9 cellular contexts compared by ENCODE assay signal in the genomic region with DNA sequence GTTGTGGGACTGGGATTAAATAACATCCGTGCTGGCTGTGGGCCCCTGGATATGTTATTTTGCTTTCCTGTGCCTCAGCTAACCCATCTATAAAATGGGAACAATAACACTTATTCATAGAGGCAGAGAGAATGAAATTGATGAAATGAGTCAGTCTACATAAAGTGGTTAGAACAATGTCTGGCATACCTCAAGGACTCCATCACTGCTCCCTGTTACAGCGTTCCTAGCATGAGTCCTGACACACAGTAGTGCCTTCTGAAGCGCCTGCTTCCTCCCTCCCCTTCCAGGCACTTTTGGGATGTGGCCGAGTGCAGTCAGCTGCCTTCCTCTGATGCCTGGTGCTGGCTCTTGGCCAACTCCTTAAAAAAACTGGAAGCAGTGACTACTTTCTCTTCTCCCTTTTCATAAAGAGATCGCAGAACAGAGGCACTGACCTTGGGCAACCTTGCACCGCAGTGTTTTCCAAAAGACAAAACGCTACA.
DNase-seq lines count a peak whose midpoint lies in the region; ATAC-seq, FAIRE-seq and TF ChIP-seq lines count a peak whose summit lies in the region.
"Had no signal": no experiment of that assay in that cellular context is flagged by ENCODE, and none has a peak within 500 bp of the region (broad histone marks: within the 10 kb centered on the region; RNA-seq: fewer than 3 reads in every experiment).

No MANE protein-coding gene starts in this region.

- no peak overlapping the region for H3K27ac ChIP-seq in fibroblast of lung (ENCODE audit: insufficient read depth, low read length)

- ATAC-seq in HG03442 (IDR thresholded peaks at IDR 0.05; ENCODE audit: unreplicated experiment), result no peak

- peaks cover 12% of the 10 kb centered on the region for H3K4me1 ChIP-seq in fibroblast of lung (ENCODE audit: control insufficient read depth, extremely low read depth, insufficient read depth, low read length)

- TF ChIP-seq POLR2A in GM12892 (IDR thresholded peaks at IDR 0.05; ENCODE audit: low read depth, low read length), result no peak

- H3K27me3 ChIP-seq in fibroblast of lung (ENCODE audit: control insufficient read depth, insufficient read depth, low read length), result no peaks in the 10 kb centered on the region

- H2AFZ ChIP-seq in fibroblast of lung (ENCODE audit: low read length), result no peak overlapping the region

- CTCF ChIA-PET in GM10248 (lab: Yijun Ruan, JAX), result interaction anchor here (1.0 kb wide), 1 partner anchor 167 kb away, joined by 3 read pairs; no protein-coding TSS in a partner anchor

- DNase-seq in Ammon's horn (ENCODE audit: low spot score) (peak; percentile 74), NCI-H69 (lab: John Stamatoyannopoulos, UW) (peak; percentile 35), fibroblast of lung (ENCODE audit: low read depth in 2 of 2) (peak; percentile 86 to 97), non-pigmented ciliary epithelial cell (ENCODE audit: low read depth) (peak; percentile 81), GM10248 (ENCODE audit: extremely low spot score) (no peak), NCI-H187 (lab: John Stamatoyannopoulos, UW) (no peak), GM12892 (ENCODE audit: insufficient read length) (no peak)
- DNase-seq: GDM1 had no signal

- no peaks in the 10 kb centered on the region for H3K36me3 ChIP-seq in fibroblast of lung (ENCODE audit: control insufficient read depth, insufficient read depth, low read length)

- peak overlapping the region; percentile 52 for H3K4me2 ChIP-seq in fibroblast of lung (ENCODE audit: extremely low read depth, insufficient read depth, low read length)

- H3K79me2 ChIP-seq in fibroblast of lung (ENCODE audit: control insufficient read depth, insufficient read depth, low read length), result no peaks in the 10 kb centered on the region

- FAIRE-seq in GM12892 (lab: Jason Lieb, UNC), result no peak

- no peak overlapping the region for H3K9ac ChIP-seq in fibroblast of lung (ENCODE audit: insufficient read depth, low read length)

- POLR2A ChIA-PET in GM10248 (lab: Yijun Ruan, JAX), result no interaction called here

- H3K4me3 ChIP-seq in fibroblast of lung (replicated peaks in 1 of 4; ENCODE audit: control extremely low read depth in 1 of 4, insufficient read depth in 1 of 4, low read depth in 3 of 4, low read length in 4 of 4), result no peak overlapping the region

- no peaks in the 10 kb centered on the region for H4K20me1 ChIP-seq in fibroblast of lung (ENCODE audit: control insufficient read depth, extremely low read depth, insufficient read depth, low read length)

- no peaks in the 10 kb centered on the region for H3K9me3 ChIP-seq in fibroblast of lung (ENCODE audit: control insufficient read depth, insufficient read depth, low read depth, low read length)

- TF ChIP-seq CTCF in fibroblast of lung (conservative IDR thresholded peaks at IDR 0.05 in 1 of 2, IDR thresholded peaks at IDR 0.05 in 1 of 2; ENCODE audit: low read depth in 1 of 2, low read length in 2 of 2), result no peak
- no peak for TF ChIP-seq CTCF in GM10248 (IDR thresholded peaks at IDR 0.05; ENCODE audit: control extremely low read depth, extremely low read depth, low read depth, missing control alignments)

Comparison
In these comparisons a context has a peak if more than half of its experiments do, and no peak if none do; other contexts are left out.
1. DNase-seq: peak in Ammon's horn (single experiment), NCI-H69 (single experiment), fibroblast of lung (2 of 2) and non-pigmented ciliary epithelial cell (single experiment); none in GM10248 (single experiment), NCI-H187 (0 of 2) and GM12892 (single experiment).